8 cellular contexts compared by ENCODE assay signal in the genomic region with DNA sequence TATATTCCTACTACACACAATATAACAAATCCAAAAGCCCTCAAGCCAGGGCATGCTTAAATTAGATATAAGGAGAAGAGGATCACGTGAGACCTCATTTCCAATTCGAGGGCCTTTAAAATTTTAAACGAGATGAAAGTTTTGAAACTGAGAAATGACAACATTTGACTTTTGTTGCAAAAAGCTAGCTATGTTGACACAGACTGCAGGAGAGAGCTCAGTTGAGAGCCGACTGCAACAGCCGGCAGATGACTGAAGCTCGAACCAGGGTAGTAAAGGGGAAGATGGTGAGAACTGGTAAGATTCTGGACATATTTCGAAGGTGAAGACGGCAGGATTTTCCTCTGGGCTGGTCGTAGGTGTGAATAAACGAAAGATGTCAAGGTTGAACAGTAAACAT. TPM values are rescaled to one million over a fixed set of nuclear protein-coding genes. Genes with fewer than 3 reads are reported as not detected.
A peak's percentile ranks its signal among the peaks of the same experiment; 100 is the strongest.
DNase-seq lines count a peak whose midpoint lies in the region; ATAC-seq and TF ChIP-seq lines count a peak whose summit lies in the region.

No MANE protein-coding gene starts in this region.

- intact Hi-C loops in mammary epithelial cell (cut with micrococcal nuclease), result no loop called here

- no peaks in the 10 kb centered on the region for H3K27me3 Mint-ChIP-seq in stimulated activated memory B cell treated with anti-CD40 and anti-IgM and Interleukin-4, amounts not matched to agents 10 μg/mL and 1 μg/mL and 100 μg/mL, for 72 hours

- H3K4me1 Mint-ChIP-seq in stimulated activated memory B cell treated with anti-CD40 and anti-IgM and Interleukin-4, amounts not matched to agents 10 μg/mL and 1 μg/mL and 100 μg/mL, for 72 hours, result peaks cover 26% of the 10 kb centered on the region

- H4K20me1 ChIP-seq in mammary epithelial cell (ENCODE audit: insufficient read depth, low read length), result no peaks in the 10 kb centered on the region

- BruUV-seq in mammary epithelial cell (replicated peaks; lab: Mats Ljungman, UMichigan), result TSS peak; percentile 53

- H3K27ac Mint-ChIP-seq in stimulated activated memory B cell treated with anti-CD40 and anti-IgM and Interleukin-4, amounts not matched to agents 10 μg/mL and 1 μg/mL and 100 μg/mL, for 72 hours, result peak overlapping the region; percentile 96

- H2AFZ ChIP-seq in mammary epithelial cell (ENCODE audit: low read depth, low read length), result peak overlapping the region; percentile 93

- TF ChIP-seq CTCF in mammary epithelial cell (conservative IDR thresholded peaks at IDR 0.05 in 1 of 2, IDR thresholded peaks at IDR 0.05 in 1 of 2; ENCODE audit: extremely low read depth in 1 of 2, insufficient read depth in 1 of 2, low read depth in 1 of 2, low read length in 2 of 2) (no peak), kidney epithelial cell (IDR thresholded peaks at IDR 0.05; ENCODE audit: insufficient read depth, low read length, poor library complexity, severe bottlenecking) (no peak)

- H3K79me2 ChIP-seq in mammary epithelial cell (ENCODE audit: insufficient read depth, low read length), result peaks cover 48% of the 10 kb centered on the region

- H3K9me3 Mint-ChIP-seq in stimulated activated memory B cell treated with anti-CD40 and anti-IgM and Interleukin-4, amounts not matched to agents 10 μg/mL and 1 μg/mL and 100 μg/mL, for 72 hours, result no peaks in the 10 kb centered on the region

- peak overlapping the region; percentile 93 for H3K9ac ChIP-seq in mammary epithelial cell (ENCODE audit: insufficient read depth, low read length)

- no peak for ATAC-seq in stimulated activated memory B cell treated with anti-CD40 and anti-IgM and Interleukin-4, amounts not matched to agents 10 μg/mL and 1 μg/mL and 100 μg/mL, for 72 hours
- ATAC-seq in GM21723 (IDR thresholded peaks at IDR 0.05; ENCODE audit: unreplicated experiment), result no peak

- no peaks in the 10 kb centered on the region for H3K36me3 ChIP-seq in mammary epithelial cell (ENCODE audit: insufficient read depth, low read length)
- no peaks in the 10 kb centered on the region for H3K36me3 ChIP-seq in kidney epithelial cell (ENCODE audit: control insufficient read depth, insufficient read depth, low read length)

- H3K27me3 ChIP-seq in mammary epithelial cell (ENCODE audit: insufficient read depth, low read length) (no peaks in the 10 kb centered on the region), kidney epithelial cell (ENCODE audit: control insufficient read depth, insufficient read depth, low read length) (no peaks in the 10 kb centered on the region)

- peak; percentile 13 for DNase-seq in stimulated activated CD4-positive, alpha-beta T cell treated with anti-CD3 and anti-CD28 coated beads, Interleukin-1b, Interleukin-23, amount 100 ng/mL, for 48 hours
- DNase-seq in stimulated activated CD4-positive, alpha-beta T cell treated with anti-CD3 and anti-CD28 coated beads, Interleukin-2, amount 100 ng/mL, for 48 hours, result no peak
- DNase-seq in OCI-M1 (lab: John Stamatoyannopoulos, UW) (peak; percentile 52), mammary epithelial cell (peak; percentile 16), kidney epithelial cell (ENCODE audit: low read depth) (no peak), NCI-H1694 treated with DMSO at 0.1 percent for 48 hours (lab: John Stamatoyannopoulos, UW) (no peak)

- peak overlapping the region; percentile 89 for H3K4me3 Mint-ChIP-seq in stimulated activated memory B cell treated with anti-CD40 and anti-IgM and Interleukin-4, amounts not matched to agents 10 μg/mL and 1 μg/mL and 100 μg/mL, for 72 hours

- H3K4me1 ChIP-seq in mammary epithelial cell (ENCODE audit: insufficient read depth, low read length), result peaks cover 7% of the 10 kb centered on the region

- WGBS in mammary epithelial cell (ENCODE audit: low coverage, missing lambda C conversion rate), result 2% methylated on average over 10 of the region's 10 CpGs

- in situ Hi-C loops in mammary epithelial cell (cut with MboI; ENCODE audit: low sequenced_read_pairs in 2 of 2), result no loop called here

- dilution Hi-C loops in mammary epithelial cell (cut with HindIII; ENCODE audit: low sequenced_read_pairs), result no loop called here

- H3K36me3 Mint-ChIP-seq in stimulated activated memory B cell treated with anti-CD40 and anti-IgM and Interleukin-4, amounts not matched to agents 10 μg/mL and 1 μg/mL and 100 μg/mL, for 72 hours, result peaks cover 19% of the 10 kb centered on the region

- peak overlapping the region; percentile 71 for H3K27ac ChIP-seq in mammary epithelial cell (ENCODE audit: insufficient read depth, low read depth, low read length)

- H3K4me3 ChIP-seq in mammary epithelial cell (replicated peaks in 1 of 3; ENCODE audit: insufficient read depth in 1 of 3, low read depth in 2 of 3, low read length in 3 of 3), result peak overlapping the region; percentile 76 to 91 (median 87)
- H3K4me3 ChIP-seq in kidney epithelial cell (ENCODE audit: low read depth, low read length), result peak overlapping the region; percentile 70

- CTCF ChIA-PET in mammary epithelial cell (lab: Charles Lee; ENCODE audit: low non-redundant PET), result interaction anchor here (1.0 kb wide), 1 partner anchor 183 kb away, joined by 8 read pairs; no protein-coding TSS in a partner anchor

- no peaks in the 10 kb centered on the region for H3K9me3 ChIP-seq in mammary epithelial cell (replicated peaks; ENCODE audit: insufficient read depth, low read length)

- peak overlapping the region; percentile 91 for H3K4me2 ChIP-seq in mammary epithelial cell (ENCODE audit: insufficient read depth, low read depth, low read length)

RNA-seq across cellular contexts. Expression of a gene that starts 0.8 kb away (rescaled TPM):
- total RNA-seq in mammary epithelial cell, result 1 to 10 TPM; 8.0 to 9.8 TPM
- polyA plus RNA-seq in mammary epithelial cell, result 4.3 TPM
- 4.0 TPM for polyA minus RNA-seq in mammary epithelial cell
- 7.2 and 8.1 TPM in 2 replicates for total RNA-seq in kidney epithelial cell

RNA-seq across cellular contexts. Expression of a gene that starts 48.7 kb away (rescaled TPM):
- total RNA-seq in mammary epithelial cell (10 to 100 TPM; 22.5 to 28.8 TPM), kidney epithelial cell (15.5 and 17.7 TPM in 2 replicates)
- polyA plus RNA-seq in mammary epithelial cell, result 14.5 TPM
- polyA minus RNA-seq in mammary epithelial cell, result 35.8 TPM

Comparison
In these comparisons a context has a peak if more than half of its experiments do, and no peak if none do; other contexts are left out.
1. DNase-seq: peak in stimulated activated CD4-positive, alpha-beta T cell treated with anti-CD3 and anti-CD28 coated beads, Interleukin-1b, Interleukin-23, amount 100 ng/mL, for 48 hours (single experiment), OCI-M1 (single experiment) and mammary epithelial cell (single experiment); none in stimulated activated CD4-positive, alpha-beta T cell treated with anti-CD3 and anti-CD28 coated beads, Interleukin-2, amount 100 ng/mL, for 48 hours (0 of 2), kidney epithelial cell (single experiment) and NCI-H1694 treated with DMSO at 0.1 percent for 48 hours (single experiment).